In genomic region chr19:16216744-16217670, GRCh38 we compare ENCODE assay signal across 15 cellular contexts. TPM values are rescaled to one million over a fixed set of nuclear protein-coding genes. Genes with fewer than 3 reads are reported as not detected.
DNase-seq lines count a peak whose midpoint lies in the region; ATAC-seq and TF ChIP-seq lines count a peak whose summit lies in the region.
"Had no signal": no experiment of that assay in that cellular context is flagged by ENCODE, and none has a peak within 500 bp of the region (broad histone marks: within the 10 kb centered on the region; RNA-seq: fewer than 3 reads in every experiment).

No MANE protein-coding gene starts in this region.

- H3K9me3 Mint-ChIP-seq in activated CD4-positive, alpha-beta T cell treated with anti-CD3 and anti-CD28 coated beads for 36 hours (ENCODE audit: low read depth), result peaks cover 14% of the 10 kb centered on the region
- peaks cover 14% of the 10 kb centered on the region for H3K9me3 Mint-ChIP-seq in activated T-cell treated with anti-CD3 and anti-CD28 coated beads, Interleukin-2, amount 50 U/mL, for 4 hours
- H3K9me3 Mint-ChIP-seq in neural crest cell, result peaks cover 6% of the 10 kb centered on the region

- peak overlapping the region; percentile 39 for H3K27ac Mint-ChIP-seq in activated CD4-positive, alpha-beta T cell treated with anti-CD3 and anti-CD28 coated beads for 36 hours
- H3K27ac Mint-ChIP-seq in neural crest cell (ENCODE audit: unreplicated experiment), result peak overlapping the region; percentile 81

- no peak for TF ChIP-seq CTCF in neural crest cell (conservative IDR thresholded peaks at IDR 0.05)

- no peak for ATAC-seq in activated CD4-positive, alpha-beta T cell treated with anti-CD3 and anti-CD28 coated beads for 36 hours
- peak; percentile 48 to 60 for ATAC-seq in activated T-cell treated with anti-CD3 and anti-CD28 coated beads, Interleukin-2, amount 50 U/mL, for 4 hours

- CTCF ChIA-PET in activated CD4-positive, alpha-beta T cell treated with anti-CD3 and anti-CD28 coated beads for 36 hours (lab: Charles Lee), result interaction anchor here (0.6 to 1.3 kb wide), 2 partner anchors 166 to 182 kb away, joined by 3 to 4 read pairs; no protein-coding TSS in a partner anchor

- H3K4me1 Mint-ChIP-seq in activated CD4-positive, alpha-beta T cell treated with anti-CD3 and anti-CD28 coated beads for 36 hours, result peaks cover 49% of the 10 kb centered on the region
- peaks cover 57% of the 10 kb centered on the region for H3K4me1 Mint-ChIP-seq in activated T-cell treated with anti-CD3 and anti-CD28 coated beads, Interleukin-2, amount 50 U/mL, for 4 hours (ENCODE audit: low read depth)
- H3K4me1 Mint-ChIP-seq in neural crest cell, result no peaks in the 10 kb centered on the region

- intact Hi-C loops in activated CD4-positive, alpha-beta T cell treated with anti-CD3 and anti-CD28 coated beads for 36 hours (cut with DNase I, micrococcal nuclease), result no loop called here

- no peaks in the 10 kb centered on the region for H3K27me3 Mint-ChIP-seq in activated CD4-positive, alpha-beta T cell treated with anti-CD3 and anti-CD28 coated beads for 36 hours
- H3K27me3 Mint-ChIP-seq in activated T-cell treated with anti-CD3 and anti-CD28 coated beads, Interleukin-2, amount 50 U/mL, for 4 hours (ENCODE audit: low read depth), result no peaks in the 10 kb centered on the region
- H3K27me3 Mint-ChIP-seq in neural crest cell (ENCODE audit: low read depth), result no peaks in the 10 kb centered on the region
- H3K27me3 Mint-ChIP-seq: brain had no signal

- H3K36me3 Mint-ChIP-seq in activated CD4-positive, alpha-beta T cell treated with anti-CD3 and anti-CD28 coated beads for 36 hours (ENCODE audit: low read depth), result peaks cover 79% of the 10 kb centered on the region
- H3K36me3 Mint-ChIP-seq in activated T-cell treated with anti-CD3 and anti-CD28 coated beads, Interleukin-2, amount 50 U/mL, for 4 hours (ENCODE audit: insufficient read depth), result peaks cover 57% of the 10 kb centered on the region
- peaks cover 55% of the 10 kb centered on the region for H3K36me3 Mint-ChIP-seq in neural crest cell (ENCODE audit: low read depth)

- H3K4me3 Mint-ChIP-seq in activated CD4-positive, alpha-beta T cell treated with anti-CD3 and anti-CD28 coated beads for 36 hours, result no peak overlapping the region
- peak overlapping the region; percentile 63 for H3K4me3 Mint-ChIP-seq in activated T-cell treated with anti-CD3 and anti-CD28 coated beads, Interleukin-2, amount 50 U/mL, for 4 hours
- no peak overlapping the region for H3K4me3 Mint-ChIP-seq in neural crest cell
- H3K4me3 Mint-ChIP-seq: brain had no signal

- DNase-seq in activated CD4-positive, alpha-beta T cell treated with anti-CD3 and anti-CD28 coated beads for 36 hours, result no peak
- DNase-seq in activated CD4-positive, alpha-beta T cell treated with anti-CD3 and anti-CD28 coated beads for 1 hour, result no peak
- DNase-seq in NCI-H1417 treated with DMSO at 0.1 percent for 48 hours (lab: John Stamatoyannopoulos, UW) (peak; percentile 15), neural crest cell (ENCODE audit: low read depth, low spot score) (no peak), hippocampal formation (lab: John Stamatoyannopoulos, UW) (no peak), GM03348 (ENCODE audit: low spot score) (no peak)
- DNase-seq in activated T-cell treated with anti-CD3 and anti-CD28 coated beads, Interleukin-2, amount 50 U/mL, for 4 hours, result no peak
- no peak for DNase-seq in stimulated activated CD4-positive, alpha-beta T cell treated with anti-CD3 and anti-CD28 coated beads, Interleukin-1b, Interleukin-23, amount 100 ng/mL, for 48 hours
- DNase-seq: mesendoderm, NCI-H82 had no signal

- POLR2A ChIA-PET in activated CD4-positive, alpha-beta T cell treated with anti-CD3 and anti-CD28 coated beads for 36 hours (lab: Charles Lee), result no interaction called here

RNA-seq across cellular contexts. Expression of gene AP1M1, which starts 19.3 kb away (rescaled TPM):
- total RNA-seq in activated CD4-positive, alpha-beta T cell treated with anti-CD3 and anti-CD28 coated beads for 36 hours, result 10 to 100 TPM; 61.8 to 92.0 TPM
- 100 to 1,000 TPM in 2 of 3 donors, 10 to 100 TPM in 1; 93.4 to 109 (median 106) TPM for total RNA-seq in activated T-cell treated with anti-CD3 and anti-CD28 coated beads, Interleukin-2, amount 50 U/mL, for 4 hours
- total RNA-seq in neural crest cell, result 97.6 and 104 TPM in 2 replicates

RNA-seq across cellular contexts. Expression of gene FAM32A, which starts 31.8 kb away (rescaled TPM):
- 10 to 100 TPM; 46.3 to 48.2 TPM for total RNA-seq in activated CD4-positive, alpha-beta T cell treated with anti-CD3 and anti-CD28 coated beads for 36 hours
- 10 to 100 TPM; 53.4 to 60.1 (median 56.4) TPM for total RNA-seq in activated T-cell treated with anti-CD3 and anti-CD28 coated beads, Interleukin-2, amount 50 U/mL, for 4 hours
- total RNA-seq in neural crest cell, result 84.4 and 85.9 TPM in 2 replicates

RNA-seq across cellular contexts. Expression of gene CIB3, which starts 43.7 kb away (rescaled TPM):
- total RNA-seq in activated CD4-positive, alpha-beta T cell treated with anti-CD3 and anti-CD28 coated beads for 36 hours, result not detected
- total RNA-seq in activated T-cell treated with anti-CD3 and anti-CD28 coated beads, Interleukin-2, amount 50 U/mL, for 4 hours, result not detected
- not detected in 2 replicates for total RNA-seq in neural crest cell
- total RNA-seq: A673, Daoy, posterior vena cava, tibial nerve had no signal
